Comparison of ENCODE assay signal across 1 cellular context in genomic region chr11:64996327-64996709, GRCh38.
TF ChIP-seq lines count a peak whose summit lies in the region.

No MANE protein-coding gene starts in this region.

TF ChIP-seq in IMR-90, 13 proteins besides CTCF, POLR2A, EP300 and RAD21:
- TF ChIP-seq NFE2L2 (IDR thresholded peaks at IDR 0.05; ENCODE audit: low read depth, low read length) (no peak), CHD1 (IDR thresholded peaks at IDR 0.05; ENCODE audit: low read depth, low read length) (no peak), SMC3 (IDR thresholded peaks at IDR 0.05; ENCODE audit: low read depth, low read length) (no peak), MXI1 (IDR thresholded peaks at IDR 0.05; ENCODE audit: borderline replicate concordance, low read depth, low read length) (no peak), MAZ (IDR thresholded peaks at IDR 0.05; ENCODE audit: borderline replicate concordance, low read depth, low read length) (no peak), CEBPB (IDR thresholded peaks at IDR 0.05; ENCODE audit: low read depth, low read length) (no peak), BHLHE40 (IDR thresholded peaks at IDR 0.05; ENCODE audit: low read depth, low read length) (no peak), RFX5 (IDR thresholded peaks at IDR 0.05; ENCODE audit: low read depth, low read length) (no peak), RCOR1 (IDR thresholded peaks at IDR 0.05; ENCODE audit: insufficient replicate concordance, low read length) (no peak), USF2 (IDR thresholded peaks at IDR 0.05; ENCODE audit: low read depth, low read length) (no peak), FOS (IDR thresholded peaks at IDR 0.05; ENCODE audit: low read depth, low read length) (no peak), ELK1 (IDR thresholded peaks at IDR 0.05; ENCODE audit: borderline replicate concordance, low read depth, low read length) (no peak), MAFK (IDR thresholded peaks at IDR 0.05; ENCODE audit: low read depth, low read length) (no peak)
